Comparison of ENCODE assay signal across 8 cellular contexts in the genomic region with DNA sequence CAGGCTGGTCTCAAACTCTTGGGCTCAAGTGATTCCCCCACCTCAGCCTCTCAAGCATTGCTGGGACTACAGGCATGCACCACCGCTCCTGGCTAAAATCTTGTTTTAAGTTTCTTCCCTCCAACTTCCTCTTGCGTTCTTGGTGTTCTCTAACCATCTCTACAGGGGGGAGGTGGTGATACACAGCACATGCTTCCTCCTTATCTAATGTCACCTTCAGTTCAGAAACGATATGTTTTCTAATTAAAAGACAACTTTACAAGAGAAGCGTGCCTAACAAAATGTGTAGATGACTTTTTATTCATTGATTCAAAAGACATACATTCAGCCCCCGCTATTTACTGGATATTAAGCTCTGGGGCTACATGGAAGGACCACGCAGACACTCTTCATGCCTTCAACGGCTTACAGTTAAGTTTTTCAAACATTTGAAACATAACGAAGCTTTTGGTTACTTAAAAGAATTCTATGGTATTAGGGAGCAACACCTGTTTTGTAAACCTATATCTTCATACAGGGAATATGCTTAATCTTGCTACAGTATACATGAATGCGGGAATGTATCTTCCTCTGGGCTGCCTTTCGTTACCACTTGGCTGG. TPM values are rescaled to one million over a fixed set of nuclear protein-coding genes. Genes with fewer than 3 reads are reported as not detected.
DNase-seq lines count a peak whose midpoint lies in the region; ATAC-seq, FAIRE-seq and TF ChIP-seq lines count a peak whose summit lies in the region.

No MANE protein-coding gene starts in this region.

- peak; percentile 29 for ATAC-seq in GM18867 (IDR thresholded peaks at IDR 0.05; ENCODE audit: unreplicated experiment)
- ATAC-seq in HG03159 (IDR thresholded peaks at IDR 0.05; ENCODE audit: unreplicated experiment), result peak; percentile 34
- ATAC-seq in T-helper 17 cell, result peak; percentile 17
- ATAC-seq in pancreas, result peak in 1 of 4 donors; percentile 6
- no peak for ATAC-seq in HG02798 (IDR thresholded peaks at IDR 0.05; ENCODE audit: poor library complexity, unreplicated experiment)

- H3K4me1 ChIP-seq in pancreas, result peaks cover 0 to 5% (median 0%) of the 10 kb centered on the region in 3 donors

- H3K27ac ChIP-seq in pancreas, result peak overlapping the region; percentile 72 to 93 (median 84)

- H3K36me3 ChIP-seq in pancreas, result peaks cover 0 to 12% (median 0%) of the 10 kb centered on the region in 3 donors

- intact Hi-C loops in pancreas (cut with DNase I), result no loop called here

- 21% methylated on average over 10 of the region's 10 CpGs for WGBS in pancreas, 2 donors

- H3K4me3 Mint-ChIP-seq in T-helper 17 cell, result peak overlapping the region; percentile 99

- TF ChIP-seq CTCF in AG10803 (conservative IDR thresholded peaks at IDR 0.05; ENCODE audit: low read length) (no peak), fibroblast of mammary gland (conservative IDR thresholded peaks at IDR 0.05; ENCODE audit: control insufficient read depth, insufficient read depth, low read depth, low read length) (no peak), pancreas (IDR thresholded peaks at IDR 0.05) (no peak)

- H3K9me3 ChIP-seq in T-helper 17 cell (ENCODE audit: control insufficient read depth, low read length, poor library complexity, severe bottlenecking) (no peaks in the 10 kb centered on the region), pancreas (no peaks in the 10 kb centered on the region)

- H3K27me3 ChIP-seq in pancreas, result no peaks in the 10 kb centered on the region

- H3K27ac Mint-ChIP-seq in T-helper 17 cell, result peak overlapping the region; percentile 99

- H3K27me3 Mint-ChIP-seq in T-helper 17 cell, result no peaks in the 10 kb centered on the region

- DNase-seq in AG10803 (ENCODE audit: low read depth) (no peak), T-helper 17 cell (no peak), fibroblast of mammary gland (ENCODE audit: low read depth) (peak; percentile 7), pancreas (no peak), hepatic stellate cell (ENCODE audit: low spot score) (no peak)

- H3K36me3 Mint-ChIP-seq in T-helper 17 cell (ENCODE audit: low read depth), result no peaks in the 10 kb centered on the region

- FAIRE-seq in pancreas (lab: Jason Lieb, UNC), result no peak

- H3K4me3 ChIP-seq in AG10803 (ENCODE audit: low read length) (peak overlapping the region; percentile 92), fibroblast of mammary gland (ENCODE audit: control insufficient read depth, low read depth, low read length) (peak overlapping the region; percentile 62), pancreas (peak overlapping the region; percentile 80 to 97 (median 88))

- H3K4me1 Mint-ChIP-seq in T-helper 17 cell, result peaks cover 22% of the 10 kb centered on the region

RNA-seq across cellular contexts. Expression of a gene that starts 0.9 kb away (rescaled TPM):
- 10 to 100 TPM; 13.8 to 16.1 TPM for total RNA-seq in T-helper 17 cell
- total RNA-seq in pancreas, result 10 to 100 TPM in 2 of 6 donors, 1 to 10 TPM in 4; 5.5 to 13.9 (median 8.6) TPM
- 1 to 10 TPM; 4.2 to 8.2 TPM for polyA plus RNA-seq in pancreas

RNA-seq across cellular contexts. Expression of a gene that starts 49.5 kb away (rescaled TPM):
- total RNA-seq in T-helper 17 cell (under 1 TPM in 1 of 2 donors, not detected in 1; 0.23 TPM), pancreas (1 to 10 TPM in 4 of 6 donors, under 1 TPM in 2; 0.69 to 1.5 (median 1.1) TPM)
- polyA plus RNA-seq in pancreas, result 1 to 10 TPM; 1.2 to 1.5 TPM

RNA-seq across cellular contexts. Expression of a gene that starts 49.8 kb away (rescaled TPM):
- total RNA-seq in T-helper 17 cell (10 to 100 TPM in 1 of 2 donors, 1 to 10 TPM in 1; 9.8 to 12.8 TPM), pancreas (10 to 100 TPM in 2 of 6 donors, 1 to 10 TPM in 4; 7.5 to 13.4 (median 9.1) TPM)
- 1 to 10 TPM; 7.0 to 8.5 TPM for polyA plus RNA-seq in pancreas
